In genomic region chr16:78925071-78925714, GRCh38 we compare ENCODE assay signal across 8 cellular contexts.
DNase-seq lines count a peak whose midpoint lies in the region; ATAC-seq and TF ChIP-seq lines count a peak whose summit lies in the region.

No MANE protein-coding gene starts in this region.

- peak; percentile 3 for DNase-seq in GM06990 (ENCODE audit: extremely low read depth, insufficient read length)
- peak; percentile 49 for DNase-seq in left lobe of liver (ENCODE audit: low spot score)
- DNase-seq in tibial nerve (ENCODE audit: low spot score in 2 of 2): peak in 1 of 2 donors; percentile 37
- DNase-seq in OCI-M2 (lab: John Stamatoyannopoulos, UW; ENCODE audit: unreplicated experiment): no peak
- DNase-seq in T-helper 2 cell treated with Interferon-gamma antibody and Interleukin-4, amounts not matched to agents 5 μg/mL and 100 μg/mL, for 36 hours (ENCODE audit: low spot score): no peak

- H3K4me3 ChIP-seq in GM06990 (replicated peaks; ENCODE audit: low read depth, low read length) (no peak overlapping the region), tibial nerve (no peak overlapping the region)

- no peaks in the 10 kb centered on the region for H3K27me3 Mint-ChIP-seq in activated T-helper 17 cell treated with anti-CD3 and anti-CD28 coated beads, Interleukin-2, amount 50 U/mL, for 72 hours
- H3K27me3 Mint-ChIP-seq in T-helper 2 cell treated with Interferon-gamma antibody and Interleukin-4, amounts not matched to agents 5 μg/mL and 100 μg/mL, for 36 hours (ENCODE audit: low read depth): no peaks in the 10 kb centered on the region

- H3K36me3 ChIP-seq in GM06990 (ENCODE audit: control insufficient read depth, insufficient read depth, low read length): no peaks in the 10 kb centered on the region
- no peaks in the 10 kb centered on the region for H3K36me3 ChIP-seq in tibial nerve

- H3K27ac Mint-ChIP-seq in activated T-helper 17 cell treated with anti-CD3 and anti-CD28 coated beads, Interleukin-2, amount 50 U/mL, for 72 hours: peak overlapping the region; percentile 76
- no peak overlapping the region for H3K27ac Mint-ChIP-seq in T-helper 2 cell treated with Interferon-gamma antibody and Interleukin-4, amounts not matched to agents 5 μg/mL and 100 μg/mL, for 36 hours

- TF ChIP-seq CTCF in GM06990 (IDR thresholded peaks at IDR 0.05; ENCODE audit: insufficient read depth, low read length, poor library complexity, severe bottlenecking) (peak; percentile 74), LNCAP (IDR thresholded peaks at IDR 0.05) (peak; percentile 54; the same call in 1 of the 2 replicates), tibial nerve (IDR thresholded peaks at IDR 0.05) (peak; percentile 23 to 41 (median 33))

- peaks cover 24% of the 10 kb centered on the region for H3K36me3 Mint-ChIP-seq in activated T-helper 17 cell treated with anti-CD3 and anti-CD28 coated beads, Interleukin-2, amount 50 U/mL, for 72 hours (ENCODE audit: low read depth)
- H3K36me3 Mint-ChIP-seq in T-helper 2 cell treated with Interferon-gamma antibody and Interleukin-4, amounts not matched to agents 5 μg/mL and 100 μg/mL, for 36 hours (ENCODE audit: low read depth): peaks cover 4% of the 10 kb centered on the region

- peaks cover 0 to 13% (median 0%) of the 10 kb centered on the region in 4 donors for H3K9me3 ChIP-seq in tibial nerve

- peaks cover 14% of the 10 kb centered on the region for H3K9me3 Mint-ChIP-seq in activated T-helper 17 cell treated with anti-CD3 and anti-CD28 coated beads, Interleukin-2, amount 50 U/mL, for 72 hours
- H3K9me3 Mint-ChIP-seq in T-helper 2 cell treated with Interferon-gamma antibody and Interleukin-4, amounts not matched to agents 5 μg/mL and 100 μg/mL, for 36 hours: peaks cover 30% of the 10 kb centered on the region

- peaks cover 31% of the 10 kb centered on the region for H3K4me1 Mint-ChIP-seq in activated T-helper 17 cell treated with anti-CD3 and anti-CD28 coated beads, Interleukin-2, amount 50 U/mL, for 72 hours
- peaks cover 3% of the 10 kb centered on the region for H3K4me1 Mint-ChIP-seq in T-helper 2 cell treated with Interferon-gamma antibody and Interleukin-4, amounts not matched to agents 5 μg/mL and 100 μg/mL, for 36 hours (ENCODE audit: low read depth)

- peak; percentile 59 for ATAC-seq in activated T-helper 17 cell treated with anti-CD3 and anti-CD28 coated beads, Interleukin-2, amount 50 U/mL, for 72 hours (replicated peaks)
- ATAC-seq in left lobe of liver (peak; percentile 95), HG03175 (IDR thresholded peaks at IDR 0.05; ENCODE audit: unreplicated experiment) (no peak)

- 51 to 52% methylated on average over 8 of the region's 8 CpGs for WGBS in tibial nerve, 2 donors

- no peak overlapping the region for H3K27ac ChIP-seq in tibial nerve

- no peaks in the 10 kb centered on the region for H3K27me3 ChIP-seq in GM06990 (replicated peaks; ENCODE audit: control insufficient read depth, insufficient read depth, low read length)
- no peaks in the 10 kb centered on the region for H3K27me3 ChIP-seq in tibial nerve

- H3K4me3 Mint-ChIP-seq in activated T-helper 17 cell treated with anti-CD3 and anti-CD28 coated beads, Interleukin-2, amount 50 U/mL, for 72 hours: peak overlapping the region; percentile 63
- no peak overlapping the region for H3K4me3 Mint-ChIP-seq in T-helper 2 cell treated with Interferon-gamma antibody and Interleukin-4, amounts not matched to agents 5 μg/mL and 100 μg/mL, for 36 hours

- no peak for TF ChIP-seq POLR2A in tibial nerve (IDR thresholded peaks at IDR 0.05)

- H3K4me1 ChIP-seq in tibial nerve: peaks cover 0 to 3% (median 0%) of the 10 kb centered on the region in 4 donors

- TF ChIP-seq EP300 in tibial nerve (IDR thresholded peaks at IDR 0.05): no peak

Comparison
In these comparisons a context has a peak if more than half of its experiments do, and no peak if none do; other contexts are left out.
1. DNase-seq: peak in GM06990 (single experiment) and left lobe of liver (single experiment); none in OCI-M2 (single experiment) and T-helper 2 cell treated with Interferon-gamma antibody and Interleukin-4, amounts not matched to agents 5 μg/mL and 100 μg/mL, for 36 hours (single experiment).
2. Peak in every context shown above with its lines, with median percentiles within 50 percentile points of each other: CTCF ChIP-seq.